ENCODE assay signal across 1 cellular context in genomic region chr10:33965795-33966581, GRCh38.
A peak's percentile ranks its signal among the peaks of the same experiment; 100 is the strongest.
TF ChIP-seq lines count a peak whose summit lies in the region.

No MANE protein-coding gene starts in this region.

TF ChIP-seq in HepG2, 621 proteins besides CTCF, POLR2A, EP300 and RAD21 (continued from another document):
- TF ChIP-seq ZNF362 (CRISPR knock-in tag; IDR thresholded peaks at IDR 0.05; ENCODE audit: borderline replicate concordance) (no peak), MBNL3 (CRISPR knock-in tag; conservative IDR thresholded peaks at IDR 0.05) (no peak), SOX13 (IDR thresholded peaks at IDR 0.05) (no peak), SOX13 (CRISPR knock-in tag; conservative IDR thresholded peaks at IDR 0.05 in 1 of 2, IDR thresholded peaks at IDR 0.05 in 1 of 2) (peak in 1 of 2 experiments; percentile 43; a peak in 2 of 4 replicates), SP1 (IDR thresholded peaks at IDR 0.05) (no peak), SP1 (CRISPR knock-in tag; IDR thresholded peaks at IDR 0.05) (no peak), ZNF101 (CRISPR knock-in tag; IDR thresholded peaks at IDR 0.05; ENCODE audit: borderline replicate concordance, low read depth) (no peak), PTBP1 (IDR thresholded peaks at IDR 0.05; ENCODE audit: low read depth, low read length, poor library complexity, severe bottlenecking) (no peak), ZNF644 (CRISPR knock-in tag; IDR thresholded peaks at IDR 0.05; ENCODE audit: low read depth) (0 out of 2 replicates have a peak, but pooled peaks have one; percentile 46), HNF4A (CRISPR knock-in tag; IDR thresholded peaks at IDR 0.05) (peak; percentile 37; the same call in 1 of the 2 replicates), PCBP2 (optimal IDR thresholded peaks at IDR 0.05; ENCODE audit: low read depth, low read length, poor library complexity, severe bottlenecking) (no peak), TEAD3 (CRISPR knock-in tag; optimal IDR thresholded peaks at IDR 0.05; ENCODE audit: borderline replicate concordance) (peak; percentile 10), SAFB2 (CRISPR knock-in tag; IDR thresholded peaks at IDR 0.05; ENCODE audit: borderline replicate concordance, low read depth) (no peak), FOXK2 (IDR thresholded peaks at IDR 0.05) (no peak), NRL (CRISPR knock-in tag; IDR thresholded peaks at IDR 0.05; ENCODE audit: borderline replicate concordance) (no peak), MATR3 (CRISPR knock-in tag; IDR thresholded peaks at IDR 0.05) (no peak), ARID5B (CRISPR knock-in tag; IDR thresholded peaks at IDR 0.05) (peak; percentile 31; the same call in 1 of the 2 replicates), SALL1 (CRISPR knock-in tag; IDR thresholded peaks at IDR 0.05) (0 out of 2 replicates have a peak, but pooled peaks have one; percentile 16), MIER2 (CRISPR knock-in tag; IDR thresholded peaks at IDR 0.05) (no peak), ZNF577 (CRISPR knock-in tag; IDR thresholded peaks at IDR 0.05; ENCODE audit: borderline replicate concordance, low read depth) (no peak), ZNF513 (CRISPR knock-in tag; conservative IDR thresholded peaks at IDR 0.05) (no peak), MAZ (IDR thresholded peaks at IDR 0.05; ENCODE audit: borderline replicate concordance, low read depth, low read length) (no peak), MAZ (CRISPR knock-in tag; IDR thresholded peaks at IDR 0.05; ENCODE audit: low read depth) (no peak), NONO (IDR thresholded peaks at IDR 0.05) (no peak), NONO (CRISPR knock-in tag; conservative IDR thresholded peaks at IDR 0.05) (no peak), GZF1 (CRISPR knock-in tag; IDR thresholded peaks at IDR 0.05) (peak; percentile 99), HDAC6 (IDR thresholded peaks at IDR 0.05; ENCODE audit: low read depth, low read length) (no peak), ISL2 (CRISPR knock-in tag; IDR thresholded peaks at IDR 0.05) (no peak), SMC3 (IDR thresholded peaks at IDR 0.05; ENCODE audit: low read length) (peak; percentile 8; the same call in 1 of the 2 replicates), GATAD2A (CRISPR knock-in tag; IDR thresholded peaks at IDR 0.05) (0 out of 2 replicates have a peak, but pooled peaks have one; percentile 25), ZNF567 (CRISPR knock-in tag; IDR thresholded peaks at IDR 0.05; ENCODE audit: borderline replicate concordance) (no peak), ZBTB7B (CRISPR knock-in tag; IDR thresholded peaks at IDR 0.05) (no peak), CEBPB (IDR thresholded peaks at IDR 0.05; ENCODE audit: borderline replicate concordance, low read depth, low read length) (peak; percentile 97)
